In the genomic region with DNA sequence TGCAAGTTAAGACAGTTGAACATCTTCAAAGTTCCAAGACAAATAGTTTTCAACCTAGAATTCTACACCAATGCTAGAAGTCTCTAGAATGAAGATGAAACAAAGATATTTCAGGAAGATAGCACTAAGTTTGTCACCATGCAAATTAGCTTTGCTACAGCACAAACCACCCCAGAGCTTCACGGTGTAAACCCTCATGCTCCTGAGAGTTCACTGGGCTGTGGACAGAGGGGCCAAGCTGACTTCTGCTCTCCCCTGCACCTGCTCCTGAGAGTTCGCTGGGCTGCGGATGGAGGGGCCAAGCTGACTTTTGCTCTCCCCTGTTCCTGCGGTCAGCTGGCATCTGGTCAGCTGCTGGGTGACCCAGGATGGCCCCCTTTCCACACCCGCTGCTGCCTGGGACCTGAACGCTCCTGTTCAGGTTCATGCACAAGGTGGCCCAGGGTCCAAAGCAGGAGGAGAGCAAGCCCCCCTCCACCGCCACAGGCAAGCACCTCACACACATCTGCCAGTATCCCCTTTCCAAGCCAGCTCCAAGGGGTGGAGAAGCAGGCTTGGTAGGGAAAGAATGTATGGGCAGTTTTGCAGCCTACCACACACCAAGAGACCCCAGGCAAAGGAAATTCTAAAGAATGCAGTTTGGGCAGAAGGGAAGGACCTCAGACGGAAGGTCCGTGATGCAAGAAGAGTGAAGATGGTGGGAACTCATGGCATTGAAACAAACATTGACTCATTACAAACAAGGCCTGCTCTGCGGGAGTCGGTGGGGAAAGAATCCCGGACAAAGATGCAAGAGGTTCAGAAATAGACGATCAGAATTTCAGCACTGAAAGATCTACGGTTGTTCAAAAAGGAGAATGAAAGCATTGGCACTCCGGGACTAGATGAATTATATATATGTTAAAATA, we compare ENCODE assay signal across 26 cellular contexts.
"Had no signal": no experiment of that assay in that cellular context is flagged by ENCODE, and none has a peak within 500 bp of the region (broad histone marks: within the 10 kb centered on the region; RNA-seq: fewer than 3 reads in every experiment).

No MANE protein-coding gene starts in this region.

- H3K27me3 Mint-ChIP-seq: activated naive CD4-positive, alpha-beta T cell treated with anti-CD3 and anti-CD28 coated beads, Interleukin-2, amount 10 ng/mL, durations not matched to agents 7 days and 5 days; dendritic cell treated with granulocyte-macrophage colony-stimulating factor and Interleukin-4, amounts not matched to agents 40 ng/mL and 50 ng/mL, for 4 days had no signal

- H3K9me3 ChIP-seq: transverse colon, uterus had no signal

- DNase-seq: activated CD4-positive, alpha-beta T cell treated with anti-CD3 and anti-CD28 coated beads, Interleukin-2, amount 10 ng/mL, durations not matched to agents 7 days and 5 days; activated CD8-positive, alpha-beta memory T cell treated with anti-CD3 and anti-CD28 coated beads, Interleukin-2, amount 10 ng/mL, durations not matched to agents 7 days and 5 days; activated CD8-positive, alpha-beta T cell treated with anti-CD3 and anti-CD28 coated beads for 36 hours; activated effector memory CD4-positive, alpha-beta T cell treated with anti-CD3 and anti-CD28 coated beads, Interleukin-2, amount 50 U/mL, for 16 hours; activated naive CD4-positive, alpha-beta T cell treated with anti-CD3 and anti-CD28 coated beads, Interleukin-2, amount 10 ng/mL, durations not matched to agents 7 days and 5 days; activated T-cell treated with anti-CD3 and anti-CD28 coated beads for 4 hours; amygdala; caudate nucleus; effector CD4-positive, alpha-beta T cell; erythroblast; foreskin fibroblast; heart right ventricle; islet precursor cell; left colon; nucleus accumbens; small intestine; stimulated activated CD4-positive, alpha-beta T cell treated with anti-CD3 and anti-CD28 coated beads, Interleukin-2, amount 100 ng/mL, for 24 hours; stomach; transverse colon; uterus had no signal

- ATAC-seq: activated CD4-positive, CD25-positive, alpha-beta regulatory T cell treated with anti-CD3 and anti-CD28 coated beads, Interleukin-2, amount 50 U/mL, for 24 hours; activated CD8-positive, alpha-beta memory T cell treated with anti-CD3 and anti-CD28 coated beads, Interleukin-2, amount 10 ng/mL, durations not matched to agents 7 days and 5 days; activated CD8-positive, alpha-beta T cell treated with anti-CD3 and anti-CD28 coated beads for 36 hours; heart right ventricle; left colon; sciatic nerve; stimulated activated effector memory CD8-positive, alpha-beta T cell treated with anti-CD3 and anti-CD28 coated beads, Interleukin-12 subunit alpha, Interleukin-12 subunit beta, amount 100 ng/mL, for 72 hours had no signal

- H3K4me1 Mint-ChIP-seq: activated CD4-positive, alpha-beta T cell treated with anti-CD3 and anti-CD28 coated beads, Interleukin-2, amount 10 ng/mL, durations not matched to agents 7 days and 5 days; activated CD8-positive, alpha-beta memory T cell treated with anti-CD3 and anti-CD28 coated beads, Interleukin-2, amount 10 ng/mL, durations not matched to agents 7 days and 5 days; activated naive CD4-positive, alpha-beta T cell treated with anti-CD3 and anti-CD28 coated beads, Interleukin-2, amount 10 ng/mL, durations not matched to agents 7 days and 5 days; stimulated activated effector memory CD8-positive, alpha-beta T cell treated with anti-CD3 and anti-CD28 coated beads, Interleukin-12 subunit alpha, Interleukin-12 subunit beta, amount 100 ng/mL, for 72 hours had no signal

- H3K27ac Mint-ChIP-seq: activated CD4-positive, alpha-beta T cell treated with anti-CD3 and anti-CD28 coated beads, Interleukin-2, amount 10 ng/mL, durations not matched to agents 7 days and 5 days; activated CD8-positive, alpha-beta memory T cell treated with anti-CD3 and anti-CD28 coated beads, Interleukin-2, amount 10 ng/mL, durations not matched to agents 7 days and 5 days; activated CD8-positive, alpha-beta T cell treated with anti-CD3 and anti-CD28 coated beads for 36 hours; activated naive CD4-positive, alpha-beta T cell treated with anti-CD3 and anti-CD28 coated beads, Interleukin-2, amount 10 ng/mL, durations not matched to agents 7 days and 5 days; dendritic cell treated with granulocyte-macrophage colony-stimulating factor and Interleukin-4, amounts not matched to agents 40 ng/mL and 50 ng/mL, for 4 days; memory B cell; nephron; stimulated activated effector memory CD8-positive, alpha-beta T cell treated with anti-CD3 and anti-CD28 coated beads, Interleukin-12 subunit alpha, Interleukin-12 subunit beta, amount 100 ng/mL, for 72 hours had no signal

- H3K4me1 ChIP-seq: heart right ventricle, stomach, transverse colon, uterus had no signal

- H3K36me3 Mint-ChIP-seq: activated CD8-positive, alpha-beta memory T cell treated with anti-CD3 and anti-CD28 coated beads, Interleukin-2, amount 10 ng/mL, durations not matched to agents 7 days and 5 days; activated naive CD4-positive, alpha-beta T cell treated with anti-CD3 and anti-CD28 coated beads, Interleukin-2, amount 10 ng/mL, durations not matched to agents 7 days and 5 days; stimulated activated effector memory CD8-positive, alpha-beta T cell treated with anti-CD3 and anti-CD28 coated beads, Interleukin-12 subunit alpha, Interleukin-12 subunit beta, amount 100 ng/mL, for 72 hours had no signal

- H3K4me3 ChIP-seq: heart right ventricle, stomach, transverse colon, uterus had no signal

- H3K9me3 Mint-ChIP-seq: activated CD4-positive, alpha-beta T cell treated with anti-CD3 and anti-CD28 coated beads, Interleukin-2, amount 10 ng/mL, durations not matched to agents 7 days and 5 days; activated CD8-positive, alpha-beta T cell treated with anti-CD3 and anti-CD28 coated beads for 36 hours; dendritic cell treated with granulocyte-macrophage colony-stimulating factor and Interleukin-4, amounts not matched to agents 40 ng/mL and 50 ng/mL, for 4 days; nephron; stimulated activated effector memory CD8-positive, alpha-beta T cell treated with anti-CD3 and anti-CD28 coated beads, Interleukin-12 subunit alpha, Interleukin-12 subunit beta, amount 100 ng/mL, for 72 hours had no signal

- H3K36me3 ChIP-seq: heart right ventricle, stomach, transverse colon, uterus had no signal

- H3K27ac ChIP-seq: heart right ventricle, stomach, transverse colon, uterus had no signal

- H3K27me3 ChIP-seq: transverse colon, uterus had no signal

- H3K4me3 Mint-ChIP-seq: activated CD4-positive, alpha-beta T cell treated with anti-CD3 and anti-CD28 coated beads, Interleukin-2, amount 10 ng/mL, durations not matched to agents 7 days and 5 days; activated CD8-positive, alpha-beta memory T cell treated with anti-CD3 and anti-CD28 coated beads, Interleukin-2, amount 10 ng/mL, durations not matched to agents 7 days and 5 days; activated CD8-positive, alpha-beta T cell treated with anti-CD3 and anti-CD28 coated beads for 36 hours; activated naive CD4-positive, alpha-beta T cell treated with anti-CD3 and anti-CD28 coated beads, Interleukin-2, amount 10 ng/mL, durations not matched to agents 7 days and 5 days; dendritic cell treated with granulocyte-macrophage colony-stimulating factor and Interleukin-4, amounts not matched to agents 40 ng/mL and 50 ng/mL, for 4 days; memory B cell; nephron; stimulated activated effector memory CD8-positive, alpha-beta T cell treated with anti-CD3 and anti-CD28 coated beads, Interleukin-12 subunit alpha, Interleukin-12 subunit beta, amount 100 ng/mL, for 72 hours had no signal
